In genomic region chr19:41866284-41866683, GRCh38 we compare ENCODE assay signal across 12 cellular contexts. TPM values are rescaled to one million over a fixed set of nuclear protein-coding genes. Genes with fewer than 3 reads are reported as not detected.
A peak's percentile ranks its signal among the peaks of the same experiment; 100 is the strongest.
DNase-seq lines count a peak whose midpoint lies in the region; ATAC-seq and TF ChIP-seq lines count a peak whose summit lies in the region.
"Had no signal": no experiment of that assay in that cellular context is flagged by ENCODE, and none has a peak within 500 bp of the region (broad histone marks: within the 10 kb centered on the region; RNA-seq: fewer than 3 reads in every experiment).

No MANE protein-coding gene starts in this region.

- BruUV-seq in MCF 10A (replicated peaks; lab: Mats Ljungman, UMichigan) = no TSS peak

- ATAC-seq in body of pancreas (peak; percentile 20), left lobe of liver (no peak)
- no peak for ATAC-seq in stimulated activated naive B cell treated with anti-CD40 and anti-IgM and Interleukin-4, amounts not matched to agents 10 μg/mL and 1 μg/mL and 100 μg/mL, for 72 hours (replicated peaks)
- ATAC-seq: left cardiac atrium had no signal

- intact Hi-C loops in MCF 10A (cut with micrococcal nuclease) (no loop called here), breast epithelium (cut with DNase I; ENCODE audit: low total_unique reads) (no loop called here), body of pancreas (cut with DNase I) (no loop called here), ovary (cut with DNase I) (no loop called here)

- H4K20me1 ChIP-seq in OCI-LY1 (ENCODE audit: insufficient read depth, low read length) = no peaks in the 10 kb centered on the region

- TF ChIP-seq POLR2A in breast epithelium (IDR thresholded peaks at IDR 0.05) (no peak), body of pancreas (IDR thresholded peaks at IDR 0.05) (no peak), ovary (IDR thresholded peaks at IDR 0.05) (no peak)

- DNase-seq in MCF 10A (ENCODE audit: unreplicated experiment) (no peak), breast epithelium (ENCODE audit: low spot score in 2 of 2) (no peak), body of pancreas (no peak), NCI-H748 (lab: John Stamatoyannopoulos, UW; ENCODE audit: unreplicated experiment) (no peak), left lobe of liver (ENCODE audit: low spot score) (no peak), ovary (no peak)
- DNase-seq in stimulated activated naive B cell treated with anti-CD40 and anti-IgM and Interleukin-4, amounts not matched to agents 10 μg/mL and 1 μg/mL and 100 μg/mL, for 72 hours = no peak
- DNase-seq: esophagus squamous epithelium, left cardiac atrium, NCI-H2081 had no signal

- peak overlapping the region; percentile 55 for H3K4me2 ChIP-seq in OCI-LY1 (ENCODE audit: low read length)

- WGBS in body of pancreas, 2 donors = 92 to 100% methylated on average over 3 of the region's 3 CpGs
- whole genome bisulfite sequencing in ovary, 3 donors = 91 to 92% (median 91%) methylated on average over 3 of the region's 3 CpGs

- POLR2A ChIA-PET in MCF 10A (lab: Yijun Ruan, JAX) = interaction anchor here (0.6 to 7.7 kb wide), 3 partner anchors 8 to 1164 kb away, joined by 3 to 125 read pairs (median 3); partner anchors contain the start of gene ARHGEF1

- peaks cover 100% of the 10 kb centered on the region for H3K36me3 Mint-ChIP-seq in MCF 10A (ENCODE audit: insufficient read depth, unreplicated experiment)
- H3K36me3 Mint-ChIP-seq in stimulated activated naive B cell treated with anti-CD40 and anti-IgM and Interleukin-4, amounts not matched to agents 10 μg/mL and 1 μg/mL and 100 μg/mL, for 72 hours = peaks cover 66 to 77% of the 10 kb centered on the region in 2 donors

- peak overlapping the region; percentile 28; the same call in 1 of the 2 replicates for H3K9ac ChIP-seq in OCI-LY1 (ENCODE audit: low read length)

- H3K27ac Mint-ChIP-seq in MCF 10A (ENCODE audit: low read depth, unreplicated experiment) = peak overlapping the region; percentile 61
- H3K27ac Mint-ChIP-seq in stimulated activated naive B cell treated with anti-CD40 and anti-IgM and Interleukin-4, amounts not matched to agents 10 μg/mL and 1 μg/mL and 100 μg/mL, for 72 hours = peak overlapping the region; percentile 89

- H3K36me3 ChIP-seq in breast epithelium = no peaks in the 10 kb centered on the region
- peaks cover 97% of the 10 kb centered on the region for H3K36me3 ChIP-seq in OCI-LY1 (ENCODE audit: insufficient read depth, low read length)
- H3K36me3 ChIP-seq in body of pancreas (replicated peaks in 1 of 2; ENCODE audit: insufficient read depth in 1 of 2, low read depth in 2 of 2) = peaks cover 18 to 26% of the 10 kb centered on the region in 2 donors
- no peaks in the 10 kb centered on the region for H3K36me3 ChIP-seq in ovary

- TF ChIP-seq EP300 in ovary (IDR thresholded peaks at IDR 0.05) = no peak

- H3K9me3 Mint-ChIP-seq in MCF 10A (ENCODE audit: unreplicated experiment) = no peaks in the 10 kb centered on the region
- no peaks in the 10 kb centered on the region for H3K9me3 Mint-ChIP-seq in stimulated activated naive B cell treated with anti-CD40 and anti-IgM and Interleukin-4, amounts not matched to agents 10 μg/mL and 1 μg/mL and 100 μg/mL, for 72 hours

- no peaks in the 10 kb centered on the region for H3K9me2 ChIP-seq in OCI-LY1 (ENCODE audit: low read depth, low read length)

- H3K4me1 Mint-ChIP-seq in MCF 10A (ENCODE audit: insufficient read depth, unreplicated experiment) = peaks cover 28% of the 10 kb centered on the region
- peaks cover 58 to 90% of the 10 kb centered on the region in 2 donors for H3K4me1 Mint-ChIP-seq in stimulated activated naive B cell treated with anti-CD40 and anti-IgM and Interleukin-4, amounts not matched to agents 10 μg/mL and 1 μg/mL and 100 μg/mL, for 72 hours

- H3K4me3 ChIP-seq in breast epithelium = no peak overlapping the region
- peak overlapping the region; percentile 42 for H3K4me3 ChIP-seq in OCI-LY1 (ENCODE audit: low read depth, low read length, poor library complexity, severe bottlenecking)
- no peak overlapping the region for H3K4me3 ChIP-seq in body of pancreas
- no peak overlapping the region for H3K4me3 ChIP-seq in ovary
- H3K4me3 ChIP-seq: esophagus squamous epithelium had no signal

- peaks cover 39% of the 10 kb centered on the region for H3K79me2 ChIP-seq in OCI-LY1 (ENCODE audit: insufficient read depth, low read length)

- H3K9me3 ChIP-seq in breast epithelium = no peaks in the 10 kb centered on the region
- H3K9me3 ChIP-seq in OCI-LY1 (ENCODE audit: low read length) = no peaks in the 10 kb centered on the region
- no peaks in the 10 kb centered on the region for H3K9me3 ChIP-seq in body of pancreas
- H3K9me3 ChIP-seq in ovary = no peaks in the 10 kb centered on the region
- H3K9me3 ChIP-seq: esophagus squamous epithelium had no signal

- H3K27ac ChIP-seq in breast epithelium (no peak overlapping the region), OCI-LY1 (ENCODE audit: low read depth, low read length, poor library complexity, severe bottlenecking) (peak overlapping the region; percentile 100), body of pancreas (no peak overlapping the region), ovary (no peak overlapping the region)
- H3K27ac ChIP-seq: esophagus squamous epithelium had no signal

- peaks cover 7% of the 10 kb centered on the region; the same call in 1 of the 2 replicates for H3F3A ChIP-seq in OCI-LY1 (ENCODE audit: insufficient read depth, low read length)

- H3K4me1 ChIP-seq in breast epithelium = peaks cover 9 to 30% of the 10 kb centered on the region in 2 donors
- H3K4me1 ChIP-seq in OCI-LY1 (ENCODE audit: insufficient read depth, low read length, severe bottlenecking) = peaks cover 89% of the 10 kb centered on the region
- peaks cover 64% of the 10 kb centered on the region for H3K4me1 ChIP-seq in body of pancreas
- H3K4me1 ChIP-seq in ovary (ENCODE audit: insufficient read depth) = no peaks in the 10 kb centered on the region

- H3K27me3 ChIP-seq in breast epithelium (no peaks in the 10 kb centered on the region), OCI-LY1 (ENCODE audit: insufficient read depth, low read length) (no peaks in the 10 kb centered on the region), body of pancreas (no peaks in the 10 kb centered on the region), ovary (no peaks in the 10 kb centered on the region)
- H3K27me3 ChIP-seq: esophagus squamous epithelium had no signal

- no peak for TF ChIP-seq CTCF in MCF 10A (IDR thresholded peaks at IDR 0.05; ENCODE audit: unreplicated experiment)
- TF ChIP-seq CTCF in breast epithelium (IDR thresholded peaks at IDR 0.05) = no peak
- no peak for TF ChIP-seq CTCF in OCI-LY1 (IDR thresholded peaks at IDR 0.05; ENCODE audit: low read length)
- TF ChIP-seq CTCF in body of pancreas (IDR thresholded peaks at IDR 0.05) = no peak
- TF ChIP-seq CTCF in ovary (IDR thresholded peaks at IDR 0.05) = no peak

- CTCF ChIA-PET in MCF 10A (lab: Yijun Ruan, JAX) = interaction anchor here (0.7 to 1.0 kb wide), 2 partner anchors 30 to 168 kb away, joined by 4 to 6 read pairs; no protein-coding TSS in a partner anchor

- no peak overlapping the region for H2AFZ ChIP-seq in OCI-LY1 (ENCODE audit: low read length)

- no peak overlapping the region for H3K4me3 Mint-ChIP-seq in MCF 10A (ENCODE audit: unreplicated experiment)
- peak overlapping the region; percentile 65 to 68 for H3K4me3 Mint-ChIP-seq in stimulated activated naive B cell treated with anti-CD40 and anti-IgM and Interleukin-4, amounts not matched to agents 10 μg/mL and 1 μg/mL and 100 μg/mL, for 72 hours

- no peaks in the 10 kb centered on the region for H3K27me3 Mint-ChIP-seq in MCF 10A (ENCODE audit: insufficient read depth, unreplicated experiment)
- H3K27me3 Mint-ChIP-seq in stimulated activated naive B cell treated with anti-CD40 and anti-IgM and Interleukin-4, amounts not matched to agents 10 μg/mL and 1 μg/mL and 100 μg/mL, for 72 hours = no peaks in the 10 kb centered on the region

RNA-seq across cellular contexts. Expression of gene RPS19, which starts 6.2 kb away (rescaled TPM):
- total RNA-seq in MCF 10A (2022) (3,060 and 3,357 TPM in 2 replicates), breast epithelium (1,000 to 10,000 TPM in 2 of 3 donors, 100 to 1,000 TPM in 1; 756 to 2,084 (median 1,264) TPM), body of pancreas (100 to 1,000 TPM; 454 to 832 TPM), left lobe of liver (519 TPM), ovary (1,000 to 10,000 TPM; 2,441 to 3,427 (median 2,873) TPM)
- 1,000 to 10,000 TPM; 1,030 to 3,960 TPM for polyA plus RNA-seq in ovary

RNA-seq across cellular contexts. Expression of gene CD79A, which starts 10.8 kb away (rescaled TPM):
- total RNA-seq in MCF 10A (2022) (not detected in 2 replicates), breast epithelium (1 to 10 TPM in 2 of 3 donors, under 1 TPM in 1; 0.80 to 2.9 (median 1.8) TPM), body of pancreas (not detected), left lobe of liver (0.55 TPM), ovary (1 to 10 TPM in 3 of 7 donors, under 1 TPM in 3, not detected in 1; 0.25 to 1.4 (median 0.83) TPM)
- polyA plus RNA-seq in ovary = under 1 TPM; 0.41 to 0.68 TPM

RNA-seq across cellular contexts. Expression of gene ARHGEF1, which starts 16.7 kb away (rescaled TPM):
- total RNA-seq in MCF 10A (2022) (106 and 108 TPM in 2 replicates), breast epithelium (10 to 100 TPM; 55.0 to 61.9 (median 55.7) TPM), body of pancreas (100 to 1,000 TPM in 1 of 2 donors, 10 to 100 TPM in 1; 43.8 to 104 TPM), left lobe of liver (37.4 TPM), ovary (10 to 100 TPM; 35.6 to 97.5 (median 70.6) TPM)
- polyA plus RNA-seq in ovary = 10 to 100 TPM in 1 of 2 donors, 1 to 10 TPM in 1; 7.9 to 56.2 TPM

RNA-seq across cellular contexts. Expression of gene DMRTC2, which starts 21.4 kb away (rescaled TPM):
- not detected in 2 replicates for total RNA-seq in MCF 10A (2022)
- total RNA-seq in breast epithelium = not detected
- not detected for total RNA-seq in body of pancreas
- total RNA-seq in left lobe of liver = not detected
- not detected for total RNA-seq in ovary
- polyA plus RNA-seq in ovary = under 1 TPM in 1 of 2 donors, not detected in 1; 0.07 TPM
- total RNA-seq: esophagus squamous epithelium; left cardiac atrium; T-helper 1 cell treated with Interleukin-12 subunit alpha and Interleukin-12 subunit beta and Interleukin-4 antibody, amounts not matched to agents 30 ng/mL and 1 ng/mL, for 36 hours had no signal

RNA-seq across cellular contexts. Expression of gene LYPD4, which starts 21.8 kb away (rescaled TPM):
- total RNA-seq in MCF 10A (2022) = not detected in 2 replicates
- total RNA-seq in breast epithelium = not detected
- total RNA-seq in body of pancreas = not detected
- total RNA-seq in left lobe of liver = not detected
- total RNA-seq in ovary = not detected
- polyA plus RNA-seq in ovary = not detected
- total RNA-seq: esophagus squamous epithelium; left cardiac atrium; T-helper 1 cell treated with Interleukin-12 subunit alpha and Interleukin-12 subunit beta and Interleukin-4 antibody, amounts not matched to agents 30 ng/mL and 1 ng/mL, for 36 hours had no signal
